ENCODE assay signal across 19 cellular contexts in genomic region chr20:23293689-23294088, GRCh38. TPM values are rescaled to one million over a fixed set of nuclear protein-coding genes. Genes with fewer than 3 reads are reported as not detected.
A peak's percentile ranks its signal among the peaks of the same experiment; 100 is the strongest.
DNase-seq lines count a peak whose midpoint lies in the region; ATAC-seq, FAIRE-seq and TF ChIP-seq lines count a peak whose summit lies in the region.
"Had no signal": no experiment of that assay in that cellular context is flagged by ENCODE, and none has a peak within 500 bp of the region (broad histone marks: within the 10 kb centered on the region; RNA-seq: fewer than 3 reads in every experiment).

No MANE protein-coding gene starts in this region.

- no peaks in the 10 kb centered on the region for H3K36me3 Mint-ChIP-seq in progenitor cell of endocrine pancreas (ENCODE audit: insufficient read depth)

- no peak for FAIRE-seq in HepG2 (lab: Jason Lieb, UNC)

- H3K4me1 Mint-ChIP-seq in progenitor cell of endocrine pancreas (ENCODE audit: low read depth), result peaks cover 21% of the 10 kb centered on the region

- BruUV-seq in HepG2 (replicated peaks; lab: Mats Ljungman, UMichigan), result no TSS peak

- ATAC-seq in HepG2, result no peak
- ATAC-seq: effector memory CD8-positive, alpha-beta T cell had no signal

- DNase-seq in HepG2 (ENCODE audit: low spot score) (no peak), right atrium auricular region (ENCODE audit: low spot score) (peak; percentile 77), sigmoid colon (peak; percentile 72), cerebellar nuclear complex (lab: John Stamatoyannopoulos, UW) (no peak), progenitor cell of endocrine pancreas (ENCODE audit: low spot score, unreplicated experiment) (no peak), colonic mucosa (no peak), 8988T (no peak)
- DNase-seq: activated CD4-positive, alpha-beta T cell treated with anti-CD3 and anti-CD28 coated beads for 4 hours; activated effector memory CD4-positive, alpha-beta T cell treated with anti-CD3 and anti-CD28 coated beads, Interleukin-2, amount 50 U/mL, for 16 hours; central memory CD4-positive, alpha-beta T cell; DMS79; effector memory CD8-positive, alpha-beta T cell; GM23248; NCI-H1436 treated with DMSO at 0.1 percent for 48 hours; stimulated activated CD4-positive, alpha-beta T cell treated with anti-CD3 and anti-CD28 coated beads, Interleukin-4, amount 100 ng/mL, for 4 hours had no signal

- H3K4me1 ChIP-seq in liver (ENCODE audit: control insufficient read depth in 4 of 4, insufficient read depth in 4 of 4, low read length in 3 of 4), result no peaks in the 10 kb centered on the region
- H3K4me1 ChIP-seq in HepG2 (ENCODE audit: insufficient read depth, low read length), result peaks cover 7% of the 10 kb centered on the region
- no peaks in the 10 kb centered on the region for H3K4me1 ChIP-seq in right atrium auricular region
- H3K4me1 ChIP-seq in sigmoid colon, result no peaks in the 10 kb centered on the region
- H3K4me1 ChIP-seq in colonic mucosa, result no peaks in the 10 kb centered on the region

- peak overlapping the region; percentile 19 to 61 for H3K27ac ChIP-seq in liver (ENCODE audit: low read depth in 1 of 2, low read length in 2 of 2)
- H3K27ac ChIP-seq in HepG2 (ENCODE audit: extremely low read length, insufficient read depth, low read length), result no peak overlapping the region
- peak overlapping the region; percentile 19 to 62 for H3K27ac ChIP-seq in right atrium auricular region
- peak overlapping the region in 2 of 4 donors; percentile 31 to 69 for H3K27ac ChIP-seq in sigmoid colon
- no peak overlapping the region for H3K27ac ChIP-seq in colonic mucosa
- H3K27ac ChIP-seq: C4-2B, GM23248, ovary had no signal

- peak in 1 of 2 donors; percentile 42 for TF ChIP-seq RAD21 in liver (IDR thresholded peaks at IDR 0.05)
- no peak for TF ChIP-seq RAD21 in HepG2 (CRISPR knock-in tag; IDR thresholded peaks at IDR 0.05)

- POLR2A ChIA-PET in HepG2 (lab: Yijun Ruan, JAX), result no interaction called here

- H3K36me3 ChIP-seq in liver (ENCODE audit: control insufficient read depth in 4 of 4, insufficient read depth in 3 of 4, low read depth in 1 of 4, low read length in 3 of 4) (no peaks in the 10 kb centered on the region), HepG2 (replicated peaks in 1 of 2; ENCODE audit: control insufficient read depth in 1 of 2, insufficient read depth in 2 of 2, low read length in 2 of 2) (no peaks in the 10 kb centered on the region), right atrium auricular region (no peaks in the 10 kb centered on the region), sigmoid colon (no peaks in the 10 kb centered on the region), colonic mucosa (no peaks in the 10 kb centered on the region)
- H3K36me3 ChIP-seq: ovary had no signal

- no peaks in the 10 kb centered on the region for H4K20me1 ChIP-seq in HepG2 (ENCODE audit: insufficient read depth, low read length)

- TF ChIP-seq CTCF in liver (IDR thresholded peaks at IDR 0.05; ENCODE audit: low read depth, low read length, missing input control) (no peak), HepG2 (CRISPR knock-in tag; IDR thresholded peaks at IDR 0.05) (no peak), right atrium auricular region (IDR thresholded peaks at IDR 0.05) (no peak), sigmoid colon (IDR thresholded peaks at IDR 0.05) (no peak), progenitor cell of endocrine pancreas (IDR thresholded peaks at IDR 0.05; ENCODE audit: unreplicated experiment) (no peak), colonic mucosa (IDR thresholded peaks at IDR 0.05) (no peak)

- no peak overlapping the region for H2AFZ ChIP-seq in HepG2 (ENCODE audit: low read length)
- H2AFZ ChIP-seq: GM23248 had no signal

- H3K4me3 ChIP-seq in liver (ENCODE audit: low read depth in 1 of 3, low read length in 3 of 3), result no peak overlapping the region
- no peak overlapping the region for H3K4me3 ChIP-seq in HepG2 (replicated peaks in 1 of 3; ENCODE audit: insufficient read depth in 1 of 3, low read depth in 2 of 3, low read length in 3 of 3)
- no peak overlapping the region for H3K4me3 ChIP-seq in right atrium auricular region
- H3K4me3 ChIP-seq in sigmoid colon, result no peak overlapping the region
- no peak overlapping the region for H3K4me3 ChIP-seq in colonic mucosa
- H3K4me3 ChIP-seq: GM23248, ovary, smooth muscle cell had no signal

- no peak overlapping the region for H3K27ac Mint-ChIP-seq in progenitor cell of endocrine pancreas
- H3K27ac Mint-ChIP-seq: effector memory CD8-positive, alpha-beta T cell had no signal

- CTCF ChIA-PET in HepG2 (lab: Yijun Ruan, JAX; ENCODE audit: low intra/inter-chr PET ratio, low total read pairs), result no interaction called here

- H3K27me3 ChIP-seq in liver (ENCODE audit: control insufficient read depth in 4 of 4, insufficient read depth in 4 of 4, low read length in 3 of 4) (no peaks in the 10 kb centered on the region), HepG2 (ENCODE audit: control insufficient read depth in 1 of 2, insufficient read depth in 2 of 2, low read length in 2 of 2) (peaks cover 0 to 5% of the 10 kb centered on the region in 2 experiments; a peak in 2 of 5 replicates), right atrium auricular region (no peaks in the 10 kb centered on the region), sigmoid colon (no peaks in the 10 kb centered on the region), colonic mucosa (no peaks in the 10 kb centered on the region)
- H3K27me3 ChIP-seq: ovary had no signal

- 69% methylated on average over 6 of the region's 6 CpGs for WGBS in liver
- 37% methylated on average over 5 of the region's 6 CpGs for WGBS in HepG2 (ENCODE audit: low lambda C conversion rate)
- WGBS in sigmoid colon, 2 donors, result 77 to 79% methylated on average over 6 of the region's 6 CpGs

- peaks cover 50% of the 10 kb centered on the region for H3K27me3 Mint-ChIP-seq in progenitor cell of endocrine pancreas

- in situ Hi-C loops in HepG2 (cut with HindIII; ENCODE audit: extremely low pct_ligation_motif_present, low pct_unique_long_range_greater_than_20kb), result no loop called here

- TF ChIP-seq EP300 in HepG2 (IDR thresholded peaks at IDR 0.05; ENCODE audit: low read depth in 2 of 2, low read length in 2 of 2), result no peak
- TF ChIP-seq EP300 in HepG2 (CRISPR knock-in tag; IDR thresholded peaks at IDR 0.05; ENCODE audit: borderline replicate concordance), result no peak
- peak in 1 of 4 donors; percentile 18 for TF ChIP-seq EP300 in sigmoid colon (IDR thresholded peaks at IDR 0.05)

- no peaks in the 10 kb centered on the region for H3K9me3 Mint-ChIP-seq in progenitor cell of endocrine pancreas (ENCODE audit: low read depth)
- H3K9me3 Mint-ChIP-seq: effector memory CD8-positive, alpha-beta T cell had no signal

- H3K79me2 ChIP-seq in HepG2 (ENCODE audit: insufficient read depth, low read length), result no peaks in the 10 kb centered on the region

- H3K4me2 ChIP-seq in HepG2 (ENCODE audit: low read depth, low read length), result no peak overlapping the region
- H3K4me2 ChIP-seq: smooth muscle cell had no signal

- H3K9ac ChIP-seq in liver (ENCODE audit: low read depth in 1 of 2, low read length in 2 of 2) (no peak overlapping the region), HepG2 (ENCODE audit: insufficient read depth, low read depth, low read length) (no peak overlapping the region), colonic mucosa (ENCODE audit: low read depth in 2 of 2, low read length in 2 of 2) (no peak overlapping the region)
- H3K9ac ChIP-seq: GM23248 had no signal

- TF ChIP-seq POLR2A in HepG2 (IDR thresholded peaks at IDR 0.05; ENCODE audit: insufficient read depth in 1 of 2, low read depth in 2 of 2, low read length in 2 of 2) (no peak), sigmoid colon (IDR thresholded peaks at IDR 0.05) (no peak)

- intact Hi-C loops in HepG2 (cut with micrococcal nuclease; ENCODE audit: unreplicated experiment), result no loop called here
- intact Hi-C loops in sigmoid colon (cut with DNase I), result no loop called here
- intact Hi-C loops in colonic mucosa (cut with DNase I), result no loop called here

- H3K9me3 ChIP-seq in liver (ENCODE audit: control insufficient read depth in 4 of 4, low read length in 3 of 4), result no peaks in the 10 kb centered on the region
- H3K9me3 ChIP-seq in HepG2 (ENCODE audit: low read length), result no peaks in the 10 kb centered on the region
- H3K9me3 ChIP-seq in right atrium auricular region, result no peaks in the 10 kb centered on the region
- H3K9me3 ChIP-seq in sigmoid colon, result no peaks in the 10 kb centered on the region
- no peaks in the 10 kb centered on the region for H3K9me3 ChIP-seq in colonic mucosa
- H3K9me3 ChIP-seq: ovary had no signal

- no peak overlapping the region for H3K4me3 Mint-ChIP-seq in progenitor cell of endocrine pancreas (ENCODE audit: low read depth)
- H3K4me3 Mint-ChIP-seq: effector memory CD8-positive, alpha-beta T cell had no signal

TF ChIP-seq in HepG2, 621 proteins besides CTCF, POLR2A, EP300 and RAD21 (continues in another document):
- TF ChIP-seq ZNF484 (CRISPR knock-in tag; IDR thresholded peaks at IDR 0.05; ENCODE audit: borderline replicate concordance, low read depth), result no peak

RNA-seq across cellular contexts. Expression of gene NXT1, which starts 56.9 kb away (rescaled TPM):
- 1 to 10 TPM; 9.5 to 9.6 TPM for total RNA-seq in liver
- polyA plus RNA-seq in liver, result 1 to 10 TPM; 5.7 to 8.1 TPM
- 65.9 and 69.7 TPM in 2 replicates for total RNA-seq in HepG2 (2016; rRNA removed; fragmentation: Illumina TruSeq; extraction: Trizol)
- 33.9 and 44.3 TPM in 2 replicates for total RNA-seq in HepG2 (2016; cell fraction: cytosol; rRNA removed; fragmentation: Illumina TruSeq; extraction: Trizol; ENCODE audit: low read depth)
- total RNA-seq in HepG2 (2016; cell fraction: insoluble cytoplasmic fraction; rRNA removed; fragmentation: Illumina TruSeq; extraction: Trizol), result 66.3 and 67.2 TPM in 2 replicates
- total RNA-seq in HepG2 (2016; cell fraction: membrane; rRNA removed; fragmentation: Illumina TruSeq; extraction: Trizol), result 44.7 and 63.8 TPM in 2 replicates
- 24.4 and 28.0 TPM in 2 replicates for total RNA-seq in HepG2 (2016; cell fraction: nucleus; rRNA removed; fragmentation: Illumina TruSeq; extraction: Trizol)
- polyA plus RNA-seq in HepG2 (2011; rRNA removed), result 35.6 and 40.8 TPM in 2 replicates
- 43.8 and 47.5 TPM in 2 replicates for polyA plus RNA-seq in HepG2 (2011; cell fraction: cytosol; rRNA removed)
- polyA plus RNA-seq in HepG2 (2011; cell fraction: nucleus; rRNA removed), result 14.7 and 15.8 TPM in 2 replicates
- 26.7 and 32.9 TPM in 2 replicates for polyA plus RNA-seq in HepG2 (2012)
- polyA plus RNA-seq in HepG2 (2016; cell fraction: cytosol; fragmentation: Illumina TruSeq; extraction: Trizol; ENCODE audit: low read depth), result 18.8 and 30.9 TPM in 2 replicates
- 62.5 and 64.4 TPM in 2 replicates for polyA plus RNA-seq in HepG2 (2016; cell fraction: insoluble cytoplasmic fraction; fragmentation: Illumina TruSeq; extraction: Trizol; ENCODE audit: low read depth)
- polyA plus RNA-seq in HepG2 (2016; cell fraction: membrane; fragmentation: Illumina TruSeq; extraction: Trizol; ENCODE audit: low read depth), result 26.0 and 39.0 TPM in 2 replicates
- polyA plus RNA-seq in HepG2 (2016; cell fraction: nucleus; fragmentation: Illumina TruSeq; extraction: Trizol; ENCODE audit: insufficient read depth, low read depth), result 41.7 and 47.7 TPM in 2 replicates
- 25.3 and 27.2 TPM in 2 replicates for polyA minus RNA-seq in HepG2 (2011; rRNA and poly(A)+ RNA removed; ENCODE audit: low replicate concordance)
- polyA minus RNA-seq in HepG2 (2011; cell fraction: cytosol; rRNA and poly(A)+ RNA removed), result 11.5 and 13.4 TPM in 2 replicates
- 8.2 and 10.1 TPM in 2 replicates for polyA minus RNA-seq in HepG2 (2011; cell fraction: nucleus; rRNA and poly(A)+ RNA removed)
- 10 to 100 TPM; 16.1 to 19.1 TPM for total RNA-seq in right atrium auricular region
- total RNA-seq in sigmoid colon, result 10 to 100 TPM; 19.9 to 57.6 (median 29.3) TPM
- polyA plus RNA-seq in sigmoid colon, result 10 to 100 TPM in 2 of 3 donors, 1 to 10 TPM in 1; 8.1 to 22.3 (median 10.8) TPM
- total RNA-seq in progenitor cell of endocrine pancreas, result 19.2 and 21.2 TPM in 2 replicates
- total RNA-seq in colonic mucosa, result 10 to 100 TPM; 12.4 to 16.6 TPM

Comparison
In these comparisons a context has a peak if more than half of its experiments do, and no peak if none do; other contexts are left out.
1. H3K27ac ChIP-seq: peak in liver (2 of 2) and right atrium auricular region (2 of 2); none in HepG2 (single experiment) and colonic mucosa (single experiment).
2. DNase-seq: peak in right atrium auricular region (single experiment) and sigmoid colon (single experiment); none in HepG2 (single experiment), cerebellar nuclear complex (0 of 2), progenitor cell of endocrine pancreas (single experiment), colonic mucosa (single experiment) and 8988T (single experiment).